26 cellular contexts compared by ENCODE assay signal in genomic region chr17:28740406-28741357, GRCh38. TPM values are rescaled to one million over a fixed set of nuclear protein-coding genes. Genes with fewer than 3 reads are reported as not detected.
DNase-seq lines count a peak whose midpoint lies in the region; ATAC-seq and TF ChIP-seq lines count a peak whose summit lies in the region.
"Had no signal": no experiment of that assay in that cellular context is flagged by ENCODE, and none has a peak within 500 bp of the region (broad histone marks: within the 10 kb centered on the region; RNA-seq: fewer than 3 reads in every experiment).

No MANE protein-coding gene starts in this region.

- H2BK120ac ChIP-seq in mesenchymal stem cell (ENCODE audit: low read depth, low read length) = no peak overlapping the region

- CTCF ChIA-PET in HEK293 (lab: Yijun Ruan, JAX) = interaction anchor here (0.6 to 16.7 kb wide), 3 partner anchors 9 to 520 kb away, joined by 3 to 445 read pairs (median 3); partner anchors contain the start of genes NEK8, RPL23A and TLCD1
- CTCF ChIA-PET in activated B cell treated with CpG ODN at 0.5 μM for 24 hours (lab: Charles Lee) = interaction anchor here (1.2 to 17.6 kb wide), 3 partner anchors 9 to 23 kb away, joined by 4 to 545 read pairs (median 7); partner anchors contain the start of genes NEK8 and TLCD1

- H3K4me3 ChIP-seq in BLaER1 (peak overlapping the region; percentile 52), HEK293 (ENCODE audit: low read depth, low read length) (no peak overlapping the region), mesenchymal stem cell (ENCODE audit: insufficient read depth in 1 of 2, low read depth in 1 of 2, low read length in 2 of 2) (no peak overlapping the region)
- H3K4me3 ChIP-seq: gastroesophageal sphincter, smooth muscle cell, tibial nerve had no signal

- H3K36me3 ChIP-seq in BLaER1 (no peaks in the 10 kb centered on the region), HEK293 (ENCODE audit: control insufficient read depth in 2 of 2, insufficient read depth in 1 of 2, low read length in 2 of 2) (peaks cover 0 to 38% of the 10 kb centered on the region in 2 experiments; a peak in 1 of 3 replicates), mesenchymal stem cell (ENCODE audit: control insufficient read depth in 1 of 2, insufficient read depth in 2 of 2, low read depth in 1 of 2, low read length in 2 of 2) (peaks cover 14 to 32% of the 10 kb centered on the region in 2 experiments)
- H3K36me3 ChIP-seq: gastroesophageal sphincter had no signal

- H3K4ac ChIP-seq in mesenchymal stem cell (ENCODE audit: low read depth in 1 of 2, low read length in 2 of 2) = no peak overlapping the region

- H2BK12ac ChIP-seq in mesenchymal stem cell (ENCODE audit: low read length in 2 of 2) = no peak overlapping the region

- ATAC-seq in activated B cell treated with CpG ODN at 0.5 μM for 24 hours (ENCODE audit: low read depth) (no peak), HG02870 (IDR thresholded peaks at IDR 0.05; ENCODE audit: unreplicated experiment) (no peak)
- ATAC-seq: gastroesophageal sphincter, right cardiac atrium, T-helper 17 cell had no signal

- no peak overlapping the region for H4K91ac ChIP-seq in mesenchymal stem cell (ENCODE audit: low read length)

- POLR2A ChIA-PET in HEK293 (lab: Yijun Ruan, JAX) (interaction anchor here (0.6 to 1.4 kb wide), 4 partner anchors 12 to 20 kb away, joined by 3 to 9 read pairs (median 4); partner anchors contain the start of genes NEK8 and TLCD1), activated B cell treated with CpG ODN at 0.5 μM for 24 hours (lab: Charles Lee) (interaction anchor here (0.6 to 23.0 kb wide), 12 partner anchors 10 to 384 kb away, joined by 3 to 2384 read pairs (median 7); partner anchors contain the start of genes DHRS13, FLOT2, NEK8 and PHF12)

- H3K14ac ChIP-seq in mesenchymal stem cell (ENCODE audit: low read length in 2 of 2) = no peak overlapping the region

- peak overlapping the region; percentile 96; the same call in 1 of the 2 replicates for H3K9ac ChIP-seq in BLaER1
- H3K9ac ChIP-seq in mesenchymal stem cell (ENCODE audit: low read length) = no peak overlapping the region
- H3K9ac ChIP-seq: SK-N-SH had no signal

- H2AK5ac ChIP-seq in mesenchymal stem cell (ENCODE audit: low read length, severe bottlenecking) = no peak overlapping the region

- 96% methylated on average over 10 of the region's 10 CpGs for WGBS in mesenchymal stem cell

- peak overlapping the region; percentile 1 for H2BK15ac ChIP-seq in mesenchymal stem cell (ENCODE audit: low read depth, poor library complexity, severe bottlenecking)

- H3K4me3 Mint-ChIP-seq in activated B cell treated with CpG ODN at 0.5 μM for 24 hours = peak overlapping the region; percentile 86
- H3K4me3 Mint-ChIP-seq: activated CD4-positive, alpha-beta memory T cell treated with anti-CD3 and anti-CD28 coated beads for 36 hours; H9; neural crest cell; T-helper 17 cell had no signal

- H3K18ac ChIP-seq in mesenchymal stem cell (ENCODE audit: low read depth in 1 of 2, low read length in 2 of 2) = no peak overlapping the region

- H2BK5ac ChIP-seq in mesenchymal stem cell (ENCODE audit: low read depth, low read length, poor library complexity, severe bottlenecking) = no peak overlapping the region

- H3K79me1 ChIP-seq in mesenchymal stem cell (replicated peaks; ENCODE audit: low read length, poor library complexity, severe bottlenecking) = peaks cover 3% of the 10 kb centered on the region

- DNase-seq in activated B cell treated with CpG ODN at 0.5 μM for 24 hours (no peak), mesenchymal stem cell (no peak), KG1 (lab: John Stamatoyannopoulos, UW) (no peak), SW480 (ENCODE audit: low spot score) (no peak), NCI-H510A treated with DMSO at 0.1 percent for 48 hours (lab: John Stamatoyannopoulos, UW) (no peak)
- DNase-seq: activated CD4-positive, alpha-beta memory T cell treated with anti-CD3 and anti-CD28 coated beads for 36 hours; activated CD4-positive, CD25-positive, alpha-beta regulatory T cell treated with anti-CD3 and anti-CD28 coated beads, Interleukin-2, amount 50 U/mL, for 72 hours; activated CD8-positive, alpha-beta memory T cell treated with anti-CD3 and anti-CD28 coated beads, Interleukin-2, amount 50 U/mL, for 48 hours; activated naive CD4-positive, alpha-beta T cell treated with anti-CD3 and anti-CD28 coated beads, Interleukin-2, amount 50 U/mL, for 16 hours; CD8-positive, alpha-beta memory T cell; DMS 273 treated with DMSO at 0.1 percent for 48 hours; H9; NCI-H1048; NCI-H1694 treated with DMSO at 0.1 percent for 48 hours; SK-N-SH; stimulated activated CD4-positive, alpha-beta T cell treated with anti-CD3 and anti-CD28 coated beads, Interleukin-2, amount 100 ng/mL, for 24 hours; stimulated activated CD8-positive, alpha-beta memory T cell treated with anti-CD3 and anti-CD28 coated beads, Interleukin-4, amount 100 ng/mL, for 48 hours; T-helper 17 cell had no signal

- H3K27me3 ChIP-seq in BLaER1 = no peaks in the 10 kb centered on the region
- no peaks in the 10 kb centered on the region for H3K27me3 ChIP-seq in mesenchymal stem cell (ENCODE audit: control insufficient read depth in 1 of 2, insufficient read depth in 1 of 2, low read length in 2 of 2)
- H3K27me3 ChIP-seq: gastroesophageal sphincter, tibial nerve had no signal

- peaks cover 73% of the 10 kb centered on the region for H3K4me1 Mint-ChIP-seq in activated B cell treated with CpG ODN at 0.5 μM for 24 hours

- H3K9me3 Mint-ChIP-seq in activated B cell treated with CpG ODN at 0.5 μM for 24 hours = no peaks in the 10 kb centered on the region
- H3K9me3 Mint-ChIP-seq: activated CD4-positive, alpha-beta memory T cell treated with anti-CD3 and anti-CD28 coated beads for 36 hours; CD8-positive, alpha-beta memory T cell; H9; neural crest cell had no signal

- H3K27ac Mint-ChIP-seq in activated B cell treated with CpG ODN at 0.5 μM for 24 hours = peak overlapping the region; percentile 99
- H3K27ac Mint-ChIP-seq: activated CD4-positive, alpha-beta memory T cell treated with anti-CD3 and anti-CD28 coated beads for 36 hours had no signal

- TF ChIP-seq CTCF in HEK293 (tag by site-specific recombination; IDR thresholded peaks at IDR 0.05) = no peak
- no peak for TF ChIP-seq CTCF in activated B cell treated with CpG ODN at 0.5 μM for 24 hours (IDR thresholded peaks at IDR 0.05)

- H4K20me1 ChIP-seq in BLaER1 = peaks cover 13% of the 10 kb centered on the region

- H3K4me1 ChIP-seq in BLaER1 = peaks cover 69% of the 10 kb centered on the region
- peaks cover 6% of the 10 kb centered on the region; the same call in 1 of the 2 replicates for H3K4me1 ChIP-seq in HEK293 (ENCODE audit: control insufficient read depth, insufficient read depth, low read length)
- H3K4me1 ChIP-seq in mesenchymal stem cell (ENCODE audit: control insufficient read depth, insufficient read depth, low read depth, low read length) = peaks cover 14% of the 10 kb centered on the region

- intact Hi-C loops in activated B cell treated with CpG ODN at 0.5 μM for 24 hours (cut with micrococcal nuclease) = loop anchor here (1.0 kb wide), 1 partner anchor 10 kb away; no protein-coding TSS in a partner anchor

- no peaks in the 10 kb centered on the region for H3K27me3 Mint-ChIP-seq in activated B cell treated with CpG ODN at 0.5 μM for 24 hours
- H3K27me3 Mint-ChIP-seq: activated CD4-positive, alpha-beta memory T cell treated with anti-CD3 and anti-CD28 coated beads for 36 hours; CD8-positive, alpha-beta memory T cell; T-helper 17 cell had no signal

- H3K27ac ChIP-seq in BLaER1 = peak overlapping the region; percentile 95
- no peak overlapping the region for H3K27ac ChIP-seq in HEK293 (ENCODE audit: extremely low read depth, low read depth, low read length)
- no peak overlapping the region for H3K27ac ChIP-seq in mesenchymal stem cell (ENCODE audit: low read length, poor library complexity, severe bottlenecking)
- H3K27ac ChIP-seq: gastroesophageal sphincter, tibial nerve had no signal

- H3K4me2 ChIP-seq in BLaER1 (peak overlapping the region; percentile 96), mesenchymal stem cell (ENCODE audit: low read length, poor library complexity, severe bottlenecking) (no peak overlapping the region)
- H3K4me2 ChIP-seq: SK-N-SH, smooth muscle cell had no signal

- no peak overlapping the region for H3K23ac ChIP-seq in mesenchymal stem cell (ENCODE audit: low read length in 2 of 2)

- H3K36me3 Mint-ChIP-seq in activated B cell treated with CpG ODN at 0.5 μM for 24 hours (ENCODE audit: low read depth) = peaks cover 39% of the 10 kb centered on the region

- H4K8ac ChIP-seq in mesenchymal stem cell (ENCODE audit: low read length) = no peak overlapping the region

- H3K9me3 ChIP-seq in BLaER1 (peaks cover 3% of the 10 kb centered on the region; the same call in 1 of the 2 replicates), HEK293 (ENCODE audit: control insufficient read depth, insufficient read depth, low read depth, low read length) (no peaks in the 10 kb centered on the region), mesenchymal stem cell (ENCODE audit: control insufficient read depth, low read length) (no peaks in the 10 kb centered on the region)
- H3K9me3 ChIP-seq: gastroesophageal sphincter, SK-N-SH, tibial nerve had no signal

- no peak overlapping the region for H2AFZ ChIP-seq in mesenchymal stem cell (ENCODE audit: low read depth, low read length)

TF ChIP-seq in HEK293, 187 proteins besides CTCF, POLR2A, EP300 and RAD21 (continues in another document):
- TF ChIP-seq SCRT1 (tag by site-specific recombination; IDR thresholded peaks at IDR 0.05; ENCODE audit: borderline replicate concordance) = peak; percentile 46; the same call in 1 of the 2 replicates
- TF ChIP-seq ZIC2 (tag by site-specific recombination; IDR thresholded peaks at IDR 0.05) = 0 out of 2 replicates have a peak, but pooled peaks have one; percentile 15
- no peak for TF ChIP-seq ZNF777 (tag by site-specific recombination; IDR thresholded peaks at IDR 0.05; ENCODE audit: borderline replicate concordance)

RNA-seq across cellular contexts. Expression of gene TRAF4, which starts 3.1 kb away (rescaled TPM):
- 754 and 903 TPM in 2 replicates for total RNA-seq in activated B cell treated with CpG ODN at 0.5 μM for 24 hours
- 57.0 TPM for polyA plus RNA-seq in mesenchymal stem cell (2013, experiment 1 of 2)
- 52.8 TPM for polyA plus RNA-seq in mesenchymal stem cell (2013, experiment 2 of 2)

RNA-seq across cellular contexts. Expression of gene NEK8, which starts 12.1 kb away (rescaled TPM):
- total RNA-seq in activated B cell treated with CpG ODN at 0.5 μM for 24 hours = 24.8 and 29.7 TPM in 2 replicates
- 2.2 TPM for polyA plus RNA-seq in mesenchymal stem cell (2013, experiment 1 of 2)
- polyA plus RNA-seq in mesenchymal stem cell (2013, experiment 2 of 2) = 2.2 TPM

RNA-seq across cellular contexts. Expression of gene TLCD1, which starts 14.6 kb away (rescaled TPM):
- total RNA-seq in activated B cell treated with CpG ODN at 0.5 μM for 24 hours = 40.7 and 41.0 TPM in 2 replicates
- polyA plus RNA-seq in mesenchymal stem cell (2013, experiment 1 of 2) = 13.0 TPM
- 12.6 TPM for polyA plus RNA-seq in mesenchymal stem cell (2013, experiment 2 of 2)
- polyA plus RNA-seq: CD8-positive, alpha-beta memory T cell had no signal

RNA-seq across cellular contexts. Expression of gene RPL23A, which starts 20.9 kb away (rescaled TPM):
- total RNA-seq in activated B cell treated with CpG ODN at 0.5 μM for 24 hours = 3,189 and 3,657 TPM in 2 replicates
- 2,598 TPM for polyA plus RNA-seq in mesenchymal stem cell (2013, experiment 1 of 2)
- 2,575 TPM for polyA plus RNA-seq in mesenchymal stem cell (2013, experiment 2 of 2)

RNA-seq across cellular contexts. Expression of gene RAB34, which starts 23.0 kb away (rescaled TPM):
- total RNA-seq in activated B cell treated with CpG ODN at 0.5 μM for 24 hours = 21.3 and 23.9 TPM in 2 replicates
- 121 TPM for polyA plus RNA-seq in mesenchymal stem cell (2013, experiment 1 of 2)
- polyA plus RNA-seq in mesenchymal stem cell (2013, experiment 2 of 2) = 126 TPM
